Comparison of ENCODE assay signal across 23 cellular contexts in the genomic region with DNA sequence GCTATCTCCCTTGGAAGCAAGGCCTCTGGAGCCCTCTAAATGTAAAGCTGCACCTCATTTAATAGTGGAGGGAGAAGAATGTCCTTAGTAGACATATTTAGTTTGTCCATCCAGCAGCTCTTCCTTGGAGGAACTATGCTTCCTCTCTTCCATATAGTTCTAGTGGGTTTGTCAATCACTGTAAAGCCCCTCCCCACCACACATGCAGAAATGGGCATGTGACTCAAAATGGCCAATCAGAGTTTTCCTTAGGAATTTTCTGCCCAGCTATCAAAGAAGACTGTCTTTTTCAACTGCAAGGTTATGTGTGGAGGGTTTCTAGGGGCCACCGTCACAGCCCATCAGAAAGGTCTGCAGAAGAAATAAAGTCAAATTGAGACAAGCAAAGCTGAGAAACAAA.
DNase-seq lines count a peak whose midpoint lies in the region; ATAC-seq, FAIRE-seq and TF ChIP-seq lines count a peak whose summit lies in the region.
"Had no signal": no experiment of that assay in that cellular context is flagged by ENCODE, and none has a peak within 500 bp of the region (broad histone marks: within the 10 kb centered on the region; RNA-seq: fewer than 3 reads in every experiment).

No MANE protein-coding gene starts in this region.

- no peak for TF ChIP-seq RAD21 in Ishikawa (IDR thresholded peaks at IDR 0.05; ENCODE audit: low read depth)

- H3K4me3 ChIP-seq in bronchial epithelial cell (ENCODE audit: low read depth, low read length), result no peak overlapping the region
- H3K4me3 ChIP-seq: A549; BLaER1 treated with 17β-estradiol and CSF1 and Interleukin-3, amounts not matched to agents 10 nM and 100 nM; GM12878 had no signal

- no peak overlapping the region for H3K4me3 Mint-ChIP-seq in WTC11
- H3K4me3 Mint-ChIP-seq: B cell; CD4-positive, alpha-beta T cell; CD8-positive, alpha-beta T cell had no signal

- TF ChIP-seq CTCF in WTC11 (IDR thresholded peaks at IDR 0.05), result no peak
- no peak for TF ChIP-seq CTCF in bronchial epithelial cell (IDR thresholded peaks at IDR 0.05; ENCODE audit: insufficient read depth, low read length, severe bottlenecking)

- TF ChIP-seq EP300 in Ishikawa (IDR thresholded peaks at IDR 0.05; ENCODE audit: borderline replicate concordance), result no peak

- no peaks in the 10 kb centered on the region for H3K36me3 ChIP-seq in bronchial epithelial cell (ENCODE audit: control insufficient read depth, insufficient read depth, low read length)
- H3K36me3 ChIP-seq: BLaER1 treated with 17β-estradiol and CSF1 and Interleukin-3, amounts not matched to agents 10 nM and 100 nM had no signal

- H3K4me1 Mint-ChIP-seq in WTC11, result peaks cover 18% of the 10 kb centered on the region
- H3K4me1 Mint-ChIP-seq: B cell had no signal

- H3K27me3 Mint-ChIP-seq in WTC11 (ENCODE audit: low read depth), result peaks cover 3% of the 10 kb centered on the region
- H3K27me3 Mint-ChIP-seq: B cell had no signal

- FAIRE-seq in bronchial epithelial cell (lab: Jason Lieb, UNC), result peak; percentile 47
- FAIRE-seq: A549, GM12878, GM12892, GM18507 had no signal

- H3K36me3 Mint-ChIP-seq in WTC11, result no peaks in the 10 kb centered on the region
- H3K36me3 Mint-ChIP-seq: CD8-positive, alpha-beta T cell had no signal

- H3K27ac Mint-ChIP-seq in WTC11, result no peak overlapping the region
- H3K27ac Mint-ChIP-seq: B cell; CD4-positive, alpha-beta T cell; CD8-positive, alpha-beta T cell had no signal

- H3K27me3 ChIP-seq in bronchial epithelial cell (ENCODE audit: control insufficient read depth, insufficient read depth, low read length), result no peaks in the 10 kb centered on the region
- H3K27me3 ChIP-seq: BLaER1 treated with 17β-estradiol and CSF1 and Interleukin-3, amounts not matched to agents 10 nM and 100 nM had no signal

- H3K9me3 Mint-ChIP-seq in WTC11, result peaks cover 25% of the 10 kb centered on the region
- H3K9me3 Mint-ChIP-seq: CD4-positive, alpha-beta T cell; CD8-positive, alpha-beta T cell had no signal

- peak; percentile 60 for DNase-seq in DMS 273 (lab: John Stamatoyannopoulos, UW; ENCODE audit: unreplicated experiment)
- no peak for DNase-seq in DMS 273 treated with DMSO at 0.1 percent for 48 hours (lab: John Stamatoyannopoulos, UW)
- DNase-seq in WTC11 (ENCODE audit: low spot score), result no peak
- no peak for DNase-seq in bronchial epithelial cell (ENCODE audit: low read depth)
- DNase-seq: AML-193; Caco-2; CD4-positive, alpha-beta T cell; CD8-positive, alpha-beta T cell; DMS153; DMS53; DMS79; DND-41; EL; GDM1 had no signal

- ATAC-seq in WTC11 (no peak), HG03045 (IDR thresholded peaks at IDR 0.05; ENCODE audit: unreplicated experiment) (no peak), HG02642 (IDR thresholded peaks at IDR 0.05; ENCODE audit: poor library complexity, unreplicated experiment) (no peak)
- ATAC-seq: A549; CD8-positive, alpha-beta T cell; GM12878 had no signal

- POLR2A ChIA-PET in WTC11 (lab: Charles Lee), result no interaction called here

- CTCF ChIA-PET in WTC11 (lab: Charles Lee), result no interaction called here

TF ChIP-seq in Ishikawa, 13 proteins besides CTCF, POLR2A, EP300 and RAD21:
- TF ChIP-seq NFIC (IDR thresholded peaks at IDR 0.05), result no peak
- peak; percentile 86 for TF ChIP-seq USF1 (IDR thresholded peaks at IDR 0.05)
- TF ChIP-seq YY1 (IDR thresholded peaks at IDR 0.05; ENCODE audit: low read depth), result no peak

TF ChIP-seq in WTC11, 78 proteins besides CTCF, POLR2A, EP300 and RAD21:
- TF ChIP-seq USF2 (CRISPR knock-in tag; IDR thresholded peaks at IDR 0.05) (peak; percentile 46; the same call in 1 of the 2 replicates), JUN (CRISPR knock-in tag; IDR thresholded peaks at IDR 0.05) (no peak)
